ENCODE assay signal across 1 cellular context in the genomic region with DNA sequence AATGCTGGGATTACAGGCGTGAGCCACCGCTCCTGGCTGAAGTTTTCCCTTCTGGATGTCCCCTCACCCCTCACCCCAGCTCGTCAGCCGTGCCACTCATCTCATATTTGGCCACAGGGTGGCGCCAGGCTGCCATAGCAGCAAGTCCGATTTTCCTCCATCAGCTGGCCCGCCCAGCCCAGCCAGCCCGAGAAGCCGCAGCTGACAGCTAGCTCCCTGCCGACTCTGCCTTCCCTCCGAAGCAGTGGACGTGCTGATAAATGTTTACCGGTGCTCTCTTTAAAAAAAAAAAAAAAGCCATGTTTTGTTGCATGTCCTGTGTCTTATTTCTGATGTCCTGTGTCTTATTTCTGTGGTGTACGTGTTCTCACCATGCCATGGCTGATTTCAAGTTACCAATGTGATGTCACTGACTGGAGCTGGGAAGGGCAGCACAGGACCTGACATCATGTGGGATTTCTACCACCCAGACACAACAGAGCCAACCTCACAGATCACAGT.
TF ChIP-seq lines count a peak whose summit lies in the region.

No MANE protein-coding gene starts in this region.

TF ChIP-seq in K562, 482 proteins besides CTCF, POLR2A, EP300 and RAD21 (continued from another document and continues in another):
- TF ChIP-seq ZNF280B (CRISPR knock-in tag; IDR thresholded peaks at IDR 0.05) (no peak), ASH1L (IDR thresholded peaks at IDR 0.05; ENCODE audit: borderline replicate concordance, low read depth, partially characterized antibody) (no peak), SOX6 (IDR thresholded peaks at IDR 0.05) (no peak), CBX2 (IDR thresholded peaks at IDR 0.05; ENCODE audit: insufficient read depth, low read length, poor library complexity, severe bottlenecking) (no peak), ZNF586 (CRISPR knock-in tag; conservative IDR thresholded peaks at IDR 0.05) (no peak), RREB1 (CRISPR knock-in tag; IDR thresholded peaks at IDR 0.05) (no peak), TEAD4 (IDR thresholded peaks at IDR 0.05; ENCODE audit: low read length) (0 out of 2 replicates have a peak, but pooled peaks have one; percentile 9), TEAD4 (CRISPR knock-in tag; IDR thresholded peaks at IDR 0.05; ENCODE audit: borderline replicate concordance) (no peak), SRSF7 (optimal IDR thresholded peaks at IDR 0.05; ENCODE audit: low read depth, low read length) (no peak), MBD2 (IDR thresholded peaks at IDR 0.05; ENCODE audit: borderline replicate concordance, low read depth) (no peak), TCFL5 (CRISPR knock-in tag; conservative IDR thresholded peaks at IDR 0.05) (no peak), RBM25 (IDR thresholded peaks at IDR 0.05; ENCODE audit: low read depth, low read length, severe bottlenecking) (no peak), KDM5B (IDR thresholded peaks at IDR 0.05; ENCODE audit: insufficient replicate concordance, low read depth, low read length) (no peak), KAT7 (CRISPR knock-in tag; IDR thresholded peaks at IDR 0.05; ENCODE audit: borderline replicate concordance) (no peak), TEAD2 (tag; IDR thresholded peaks at IDR 0.05) (no peak), CBX5 (IDR thresholded peaks at IDR 0.05; ENCODE audit: borderline replicate concordance, low read depth) (no peak), YY1 (IDR thresholded peaks at IDR 0.05; ENCODE audit: borderline replicate concordance in 1 of 3, control insufficient read depth in 1 of 3, extremely low read depth in 1 of 3, insufficient read depth in 3 of 3, insufficient read length in 1 of 3, insufficient replicate concordance in 2 of 3, low read depth in 1 of 3, low read length in 2 of 3) (peak in 2 of 3 experiments; percentile 36 to 46), SMARCC2 (IDR thresholded peaks at IDR 0.05; ENCODE audit: low read depth) (no peak), ZNF785 (CRISPR knock-in tag; IDR thresholded peaks at IDR 0.05) (no peak), ZNF75A (CRISPR knock-in tag; IDR thresholded peaks at IDR 0.05) (no peak), ZNF239 (CRISPR knock-in tag; IDR thresholded peaks at IDR 0.05) (no peak), ZNF165 (CRISPR knock-in tag; IDR thresholded peaks at IDR 0.05; ENCODE audit: borderline replicate concordance) (no peak), PKNOX1 (IDR thresholded peaks at IDR 0.05) (peak; percentile 66; the same call in 1 of the 2 replicates), ZNF12 (CRISPR knock-in tag; IDR thresholded peaks at IDR 0.05) (no peak), ELF2 (CRISPR knock-in tag; IDR thresholded peaks at IDR 0.05) (no peak), PHF8 (IDR thresholded peaks at IDR 0.05; ENCODE audit: borderline replicate concordance, low read length) (no peak), BRD4 (IDR thresholded peaks at IDR 0.05) (no peak), JUN (IDR thresholded peaks at IDR 0.05; ENCODE audit: borderline replicate concordance, low read depth, low read length) (no peak), JUN (CRISPR knock-in tag; IDR thresholded peaks at IDR 0.05; ENCODE audit: borderline replicate concordance) (no peak), ZNF274 (IDR thresholded peaks at IDR 0.05; ENCODE audit: borderline replicate concordance, low read depth, low read length) (no peak), NCOA1 (IDR thresholded peaks at IDR 0.05; ENCODE audit: low read depth) (no peak), ZNF175 (CRISPR knock-in tag; IDR thresholded peaks at IDR 0.05; ENCODE audit: low read depth) (no peak), DPF2 (IDR thresholded peaks at IDR 0.05) (no peak), GABPB1 (CRISPR knock-in tag; IDR thresholded peaks at IDR 0.05) (no peak)
- TF ChIP-seq, protein P1, sequence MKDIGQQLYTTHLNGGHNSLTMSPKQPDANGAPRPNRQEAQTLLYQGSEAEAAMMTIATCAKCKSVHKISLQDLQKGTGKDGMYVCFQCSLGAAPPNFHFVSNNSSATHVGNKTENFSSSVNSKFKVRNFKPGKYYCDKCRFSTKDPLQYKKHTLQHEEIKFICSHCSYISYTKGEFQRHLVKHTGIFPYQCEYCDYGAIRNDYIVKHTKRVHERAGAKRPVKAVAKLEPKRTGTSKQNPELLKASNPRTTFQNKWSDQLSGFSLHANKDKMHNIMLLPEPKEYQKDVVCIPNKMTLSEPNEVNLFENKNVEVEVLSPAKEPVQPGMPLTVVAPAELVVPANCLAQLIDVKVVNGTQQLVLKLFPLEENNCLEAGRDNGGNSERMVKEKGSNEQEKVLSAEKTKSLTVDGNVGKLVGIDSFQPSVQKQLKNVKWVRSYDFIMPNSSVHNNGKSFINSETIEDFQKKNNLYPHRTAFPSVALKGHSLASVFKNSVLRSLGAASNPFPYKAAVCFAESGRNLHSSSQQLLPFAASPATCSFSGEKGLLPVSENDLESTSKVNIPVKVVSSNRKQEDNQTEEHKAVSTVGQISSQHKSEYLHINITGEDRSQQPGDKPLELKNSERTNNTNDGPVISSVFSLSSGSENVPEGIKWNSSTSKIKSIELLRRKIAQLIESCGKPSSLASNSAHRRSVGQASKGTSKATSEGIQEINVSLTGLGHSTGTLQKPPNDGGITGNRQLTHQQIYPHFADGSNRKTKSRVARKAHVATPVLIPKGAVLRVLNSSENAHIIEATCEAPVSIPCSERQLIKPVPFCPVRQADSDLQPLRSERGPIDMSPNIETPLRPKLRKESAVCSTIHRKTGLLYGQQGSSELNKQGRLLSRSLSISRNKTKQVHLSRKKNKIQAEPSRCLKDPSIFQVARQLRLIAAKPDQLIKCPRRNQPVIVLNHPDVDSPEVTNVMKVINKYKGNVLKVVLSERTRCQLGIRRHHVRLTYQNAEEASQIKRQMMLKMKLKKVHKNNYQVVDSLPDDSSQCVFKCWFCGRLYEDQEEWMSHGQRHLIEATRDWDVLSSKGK (CRISPR knock-in tag; IDR thresholded peaks at IDR 0.05): no peak
- TF ChIP-seq, protein P2, sequence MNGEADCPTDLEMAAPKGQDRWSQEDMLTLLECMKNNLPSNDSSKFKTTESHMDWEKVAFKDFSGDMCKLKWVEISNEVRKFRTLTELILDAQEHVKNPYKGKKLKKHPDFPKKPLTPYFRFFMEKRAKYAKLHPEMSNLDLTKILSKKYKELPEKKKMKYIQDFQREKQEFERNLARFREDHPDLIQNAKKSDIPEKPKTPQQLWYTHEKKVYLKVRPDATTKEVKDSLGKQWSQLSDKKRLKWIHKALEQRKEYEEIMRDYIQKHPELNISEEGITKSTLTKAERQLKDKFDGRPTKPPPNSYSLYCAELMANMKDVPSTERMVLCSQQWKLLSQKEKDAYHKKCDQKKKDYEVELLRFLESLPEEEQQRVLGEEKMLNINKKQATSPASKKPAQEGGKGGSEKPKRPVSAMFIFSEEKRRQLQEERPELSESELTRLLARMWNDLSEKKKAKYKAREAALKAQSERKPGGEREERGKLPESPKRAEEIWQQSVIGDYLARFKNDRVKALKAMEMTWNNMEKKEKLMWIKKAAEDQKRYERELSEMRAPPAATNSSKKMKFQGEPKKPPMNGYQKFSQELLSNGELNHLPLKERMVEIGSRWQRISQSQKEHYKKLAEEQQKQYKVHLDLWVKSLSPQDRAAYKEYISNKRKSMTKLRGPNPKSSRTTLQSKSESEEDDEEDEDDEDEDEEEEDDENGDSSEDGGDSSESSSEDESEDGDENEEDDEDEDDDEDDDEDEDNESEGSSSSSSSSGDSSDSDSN (IDR thresholded peaks at IDR 0.05; ENCODE audit: borderline replicate concordance in 1 of 2, low read depth in 2 of 2, low read length in 2 of 2): 0 out of 4 replicates have a peak, but pooled peaks of 1 of the 2 experiments have one; percentile 48
- TF ChIP-seq, protein P3, sequence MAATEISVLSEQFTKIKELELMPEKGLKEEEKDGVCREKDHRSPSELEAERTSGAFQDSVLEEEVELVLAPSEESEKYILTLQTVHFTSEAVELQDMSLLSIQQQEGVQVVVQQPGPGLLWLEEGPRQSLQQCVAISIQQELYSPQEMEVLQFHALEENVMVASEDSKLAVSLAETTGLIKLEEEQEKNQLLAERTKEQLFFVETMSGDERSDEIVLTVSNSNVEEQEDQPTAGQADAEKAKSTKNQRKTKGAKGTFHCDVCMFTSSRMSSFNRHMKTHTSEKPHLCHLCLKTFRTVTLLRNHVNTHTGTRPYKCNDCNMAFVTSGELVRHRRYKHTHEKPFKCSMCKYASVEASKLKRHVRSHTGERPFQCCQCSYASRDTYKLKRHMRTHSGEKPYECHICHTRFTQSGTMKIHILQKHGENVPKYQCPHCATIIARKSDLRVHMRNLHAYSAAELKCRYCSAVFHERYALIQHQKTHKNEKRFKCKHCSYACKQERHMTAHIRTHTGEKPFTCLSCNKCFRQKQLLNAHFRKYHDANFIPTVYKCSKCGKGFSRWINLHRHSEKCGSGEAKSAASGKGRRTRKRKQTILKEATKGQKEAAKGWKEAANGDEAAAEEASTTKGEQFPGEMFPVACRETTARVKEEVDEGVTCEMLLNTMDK (IDR thresholded peaks at IDR 0.05; ENCODE audit: borderline replicate concordance, insufficient read depth, low read depth, low read length, poor library complexity, severe bottlenecking): peak; percentile 58
- TF ChIP-seq, protein P4, sequence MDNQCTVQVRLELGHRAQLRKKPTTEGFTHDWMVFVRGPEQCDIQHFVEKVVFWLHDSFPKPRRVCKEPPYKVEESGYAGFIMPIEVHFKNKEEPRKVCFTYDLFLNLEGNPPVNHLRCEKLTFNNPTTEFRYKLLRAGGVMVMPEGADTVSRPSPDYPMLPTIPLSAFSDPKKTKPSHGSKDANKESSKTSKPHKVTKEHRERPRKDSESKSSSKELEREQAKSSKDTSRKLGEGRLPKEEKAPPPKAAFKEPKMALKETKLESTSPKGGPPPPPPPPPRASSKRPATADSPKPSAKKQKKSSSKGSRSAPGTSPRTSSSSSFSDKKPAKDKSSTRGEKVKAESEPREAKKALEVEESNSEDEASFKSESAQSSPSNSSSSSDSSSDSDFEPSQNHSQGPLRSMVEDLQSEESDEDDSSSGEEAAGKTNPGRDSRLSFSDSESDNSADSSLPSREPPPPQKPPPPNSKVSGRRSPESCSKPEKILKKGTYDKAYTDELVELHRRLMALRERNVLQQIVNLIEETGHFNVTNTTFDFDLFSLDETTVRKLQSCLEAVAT (IDR thresholded peaks at IDR 0.05): 0 out of 4 replicates have a peak, but pooled peaks of 1 of the 2 experiments have one; percentile 57
- TF ChIP-seq, protein P5, sequence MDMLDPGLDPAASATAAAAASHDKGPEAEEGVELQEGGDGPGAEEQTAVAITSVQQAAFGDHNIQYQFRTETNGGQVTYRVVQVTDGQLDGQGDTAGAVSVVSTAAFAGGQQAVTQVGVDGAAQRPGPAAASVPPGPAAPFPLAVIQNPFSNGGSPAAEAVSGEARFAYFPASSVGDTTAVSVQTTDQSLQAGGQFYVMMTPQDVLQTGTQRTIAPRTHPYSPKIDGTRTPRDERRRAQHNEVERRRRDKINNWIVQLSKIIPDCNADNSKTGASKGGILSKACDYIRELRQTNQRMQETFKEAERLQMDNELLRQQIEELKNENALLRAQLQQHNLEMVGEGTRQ (CRISPR knock-in tag; IDR thresholded peaks at IDR 0.05): no peak
- TF ChIP-seq, protein P6, sequence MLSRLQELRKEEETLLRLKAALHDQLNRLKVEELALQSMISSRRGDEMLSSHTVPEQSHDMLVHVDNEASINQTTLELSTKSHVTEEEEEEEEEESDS (CRISPR knock-in tag; IDR thresholded peaks at IDR 0.05): no peak
